Comparison of ENCODE assay signal across 7 cellular contexts in genomic region chr14:20341032-20341431, GRCh38. TPM values are rescaled to one million over a fixed set of nuclear protein-coding genes. Genes with fewer than 3 reads are reported as not detected.
DNase-seq lines count a peak whose midpoint lies in the region; ATAC-seq and TF ChIP-seq lines count a peak whose summit lies in the region.
"Not testable (repeated sequence)": the region's sequence is repeated elsewhere in the genome, so short reads cannot be mapped to it uniquely, and the experiment has no call there.

No MANE protein-coding gene starts in this region.

- not testable (repeated sequence) for TF ChIP-seq RAD21 in HCT116 (IDR thresholded peaks at IDR 0.05; ENCODE audit: low read depth)

- RAD21 ChIA-PET in HCT116 (lab: Charles Lee; ENCODE audit: low non-redundant PET in 1 of 2, low total read pairs in 2 of 2, uncharacterized antibody in 2 of 2, unreplicated experiment in 2 of 2), result not testable (repeated sequence)

- H3K9me2 ChIP-seq in HCT116 (ENCODE audit: insufficient read depth); Loucy (replicated peaks; ENCODE audit: low read depth, low read length); OCI-LY7 (ENCODE audit: insufficient read depth, low read length): not testable (repeated sequence)

- H3K27me3 ChIP-seq in CD4-positive, CD25-positive, alpha-beta regulatory T cell (ENCODE audit: control insufficient read depth, insufficient read depth, low read length); HCT116 (ENCODE audit: insufficient read depth, low read length); Loucy (ENCODE audit: insufficient read depth, low read length, poor library complexity, severe bottlenecking): not testable (repeated sequence)

- peak overlapping the region in 3 of 4 donors; percentile 52 to 100 (median 57) for H3K4me3 Mint-ChIP-seq in CD4-positive, CD25-positive, alpha-beta regulatory T cell
- H3K4me3 Mint-ChIP-seq in WTC11, result peak overlapping the region; percentile 40; the same call in 1 of the 2 replicates
- peak overlapping the region in 4 of 5 experiments; percentile 55 to 87 (median 70) for H3K4me3 Mint-ChIP-seq in brain
- H3K4me3 Mint-ChIP-seq in neural crest cell, result peak overlapping the region; percentile 67

- not testable (repeated sequence) for TF ChIP-seq CTCF in HCT116 (IDR thresholded peaks at IDR 0.05 in 2 of 3, conservative IDR thresholded peaks at IDR 0.05 in 1 of 3; ENCODE audit: borderline replicate concordance in 1 of 3, insufficient read depth in 1 of 3, low read depth in 2 of 3, low read length in 2 of 3); Loucy (conservative IDR thresholded peaks at IDR 0.05; ENCODE audit: low read length); OCI-LY7 (conservative IDR thresholded peaks at IDR 0.05; ENCODE audit: low read length); WTC11 (IDR thresholded peaks at IDR 0.05); brain (conservative IDR thresholded peaks at IDR 0.05); neural crest cell (conservative IDR thresholded peaks at IDR 0.05)

- not testable (repeated sequence) for H3K9ac ChIP-seq in HCT116 (ENCODE audit: low read length); Loucy (ENCODE audit: low read depth, low read length, poor library complexity, severe bottlenecking)

- intact Hi-C loops in HCT116 (cut with micrococcal nuclease), result loop anchor here (5.0 kb wide), 1 partner anchor 71 kb away; the partner anchor contains the start of gene TEP1
- intact Hi-C loops in OCI-LY7 (cut with micrococcal nuclease; ENCODE audit: unreplicated experiment), result not testable (repeated sequence)

- H4K20me1 ChIP-seq in HCT116 (ENCODE audit: insufficient read depth); Loucy (ENCODE audit: insufficient read depth, low read length, poor library complexity, severe bottlenecking); OCI-LY7 (ENCODE audit: insufficient read depth, low read length): not testable (repeated sequence)

- H3K9me3 ChIP-seq in CD4-positive, CD25-positive, alpha-beta regulatory T cell (ENCODE audit: control insufficient read depth in 2 of 2, low read length in 2 of 2); HCT116 (ENCODE audit: control insufficient read depth in 1 of 2, insufficient read depth in 1 of 2, low read depth in 1 of 2, low read length in 2 of 2); Loucy (ENCODE audit: insufficient read depth, low read depth, low read length); OCI-LY7 (ENCODE audit: low read length): not testable (repeated sequence)

- TF ChIP-seq POLR2A in HCT116 (IDR thresholded peaks at IDR 0.05; ENCODE audit: borderline replicate concordance, extremely low read depth, insufficient read depth, insufficient read length), result not testable (repeated sequence)

- H3K36me3 Mint-ChIP-seq in CD4-positive, CD25-positive, alpha-beta regulatory T cell, result peaks cover 11% of the 10 kb centered on the region
- peaks cover 12% of the 10 kb centered on the region for H3K36me3 Mint-ChIP-seq in WTC11
- peaks cover 10% of the 10 kb centered on the region for H3K36me3 Mint-ChIP-seq in brain
- not testable (repeated sequence) for H3K36me3 Mint-ChIP-seq in neural crest cell (ENCODE audit: low read depth)

- H3K4me2 ChIP-seq in HCT116 (ENCODE audit: low read length) (peak overlapping the region; percentile 76; the same call in 1 of the 2 replicates), Loucy (ENCODE audit: low read depth, low read length, poor library complexity, severe bottlenecking) (peak overlapping the region; percentile 66), OCI-LY7 (ENCODE audit: low read length) (peak overlapping the region; percentile 67)

- POLR2A ChIA-PET in HCT116 (lab: Charles Lee) (interaction anchor here (1.0 to 4.3 kb wide), 5 partner anchors 8 to 267 kb away, joined by 3 to 41 read pairs (median 4); partner anchors contain the start of genes APEX1, CCNB1IP1 and OSGEP), OCI-LY7 (lab: Charles Lee) (interaction anchor here (0.7 to 5.3 kb wide), 11 partner anchors 8 to 148 kb away, joined by 3 to 76 read pairs (median 4); partner anchors contain the start of genes APEX1, CCNB1IP1, PIP4P1 and PNP), WTC11 (lab: Charles Lee) (interaction anchor here (0.6 kb wide), 1 partner anchor 321 kb away, joined by 3 read pairs; no protein-coding TSS in a partner anchor)

- not testable (repeated sequence) for H3K27ac ChIP-seq in CD4-positive, CD25-positive, alpha-beta regulatory T cell (ENCODE audit: insufficient read depth, low read length, poor library complexity, severe bottlenecking); OCI-LY7 (ENCODE audit: low read depth, low read length, poor library complexity, severe bottlenecking)
- H3K27ac ChIP-seq in HCT116 (ENCODE audit: low read depth, low read length), result peak overlapping the region; percentile 95; the same call in 1 of the 2 replicates

- not testable (repeated sequence) for H2AFZ ChIP-seq in HCT116 (ENCODE audit: low read depth, low read length, poor library complexity, severe bottlenecking); Loucy (ENCODE audit: low read length)
- peak overlapping the region; percentile 98; the same call in 1 of the 2 replicates for H2AFZ ChIP-seq in OCI-LY7 (ENCODE audit: low read length)

- H3K27me3 Mint-ChIP-seq in CD4-positive, CD25-positive, alpha-beta regulatory T cell, result peaks cover 12% of the 10 kb centered on the region
- not testable (repeated sequence) for H3K27me3 Mint-ChIP-seq in WTC11 (ENCODE audit: low read depth); neural crest cell (ENCODE audit: low read depth)
- H3K27me3 Mint-ChIP-seq in brain, result peaks cover 14% of the 10 kb centered on the region

- H3K4me3 ChIP-seq in CD4-positive, CD25-positive, alpha-beta regulatory T cell (ENCODE audit: low read depth, low read length); HCT116 (replicated peaks in 1 of 2; ENCODE audit: low read depth in 1 of 2, low read length in 2 of 2); Loucy (ENCODE audit: low read length, poor library complexity, severe bottlenecking): not testable (repeated sequence)
- H3K4me3 ChIP-seq in OCI-LY7 (ENCODE audit: low read depth, low read length, poor library complexity, severe bottlenecking), result peak overlapping the region; percentile 81

- not testable (repeated sequence) for H3K36me3 ChIP-seq in CD4-positive, CD25-positive, alpha-beta regulatory T cell (ENCODE audit: control insufficient read depth, insufficient read depth, low read length); Loucy (ENCODE audit: insufficient read depth, low read length)
- H3K36me3 ChIP-seq in HCT116 (ENCODE audit: control insufficient read depth in 1 of 2, insufficient read depth in 2 of 2, low read length in 2 of 2) (peaks cover 11 to 13% of the 10 kb centered on the region in 2 experiments; a peak in 3 of 4 replicates), OCI-LY7 (ENCODE audit: insufficient read depth, low read length) (peaks cover 13% of the 10 kb centered on the region)

- not testable (repeated sequence) for ATAC-seq in CD4-positive, CD25-positive, alpha-beta regulatory T cell (ENCODE audit: low read depth in 2 of 2); HCT116; WTC11

- H3K4me1 ChIP-seq in CD4-positive, CD25-positive, alpha-beta regulatory T cell (ENCODE audit: control insufficient read depth, insufficient read depth, low read length, poor library complexity, severe bottlenecking), result peaks cover 17% of the 10 kb centered on the region
- H3K4me1 ChIP-seq in HCT116 (ENCODE audit: control insufficient read depth in 1 of 2, insufficient read depth in 2 of 2, low read length in 2 of 2) (peaks cover 5 to 15% of the 10 kb centered on the region in 2 experiments; a peak in 3 of 4 replicates), Loucy (ENCODE audit: insufficient read depth, low read length, poor library complexity, severe bottlenecking) (peaks cover 26% of the 10 kb centered on the region), OCI-LY7 (ENCODE audit: insufficient read depth, low read length, poor library complexity, severe bottlenecking) (peaks cover 16% of the 10 kb centered on the region)

- not testable (repeated sequence) for H3F3A ChIP-seq in Loucy (ENCODE audit: low read depth)

- H3K27ac Mint-ChIP-seq in CD4-positive, CD25-positive, alpha-beta regulatory T cell; WTC11; neural crest cell (ENCODE audit: unreplicated experiment): not testable (repeated sequence)
- H3K27ac Mint-ChIP-seq in brain, result peak overlapping the region in 2 of 5 experiments; percentile 45 to 67

- DNase-seq in CD4-positive, CD25-positive, alpha-beta regulatory T cell; HCT116 (ENCODE audit: low read depth, low spot score); OCI-LY7 (ENCODE audit: low spot score); WTC11 (ENCODE audit: low spot score); neural crest cell (ENCODE audit: low read depth, low spot score): not testable (repeated sequence)

- H3K9me3 Mint-ChIP-seq in CD4-positive, CD25-positive, alpha-beta regulatory T cell; WTC11; brain; neural crest cell: not testable (repeated sequence)

- not testable (repeated sequence) for BruUV-seq in HCT116 (replicated peaks; lab: Mats Ljungman, UMichigan); OCI-LY7 (replicated peaks; lab: Mats Ljungman, UMichigan)

- H3K4me1 Mint-ChIP-seq in CD4-positive, CD25-positive, alpha-beta regulatory T cell, result peaks cover 0 to 29% (median 20%) of the 10 kb centered on the region in 4 donors
- H3K4me1 Mint-ChIP-seq in WTC11, result not testable (repeated sequence)
- peaks cover 16% of the 10 kb centered on the region for H3K4me1 Mint-ChIP-seq in brain
- peaks cover 21% of the 10 kb centered on the region for H3K4me1 Mint-ChIP-seq in neural crest cell

- CTCF ChIA-PET in HCT116 (lab: Charles Lee), result interaction anchor here (1.0 to 3.0 kb wide), 3 partner anchors 13 to 266 kb away, joined by 3 to 17 read pairs (median 9); no protein-coding TSS in a partner anchor
- CTCF ChIA-PET in OCI-LY7 (lab: Charles Lee; ENCODE audit: unreplicated experiment), result interaction anchor here (0.6 kb wide), 1 partner anchor 9 kb away, joined by 3 read pairs; no protein-coding TSS in a partner anchor
- CTCF ChIA-PET in WTC11 (lab: Charles Lee), result not testable (repeated sequence)

- peaks cover 25% of the 10 kb centered on the region for H3K79me2 ChIP-seq in HCT116 (ENCODE audit: insufficient read depth, low read length)
- peaks cover 26% of the 10 kb centered on the region for H3K79me2 ChIP-seq in Loucy (ENCODE audit: insufficient read depth, low read length)
- H3K79me2 ChIP-seq in OCI-LY7 (ENCODE audit: insufficient read depth, low read depth, low read length), result peaks cover 16% of the 10 kb centered on the region

RNA-seq across cellular contexts. Expression of gene PARP2, which starts 2.4 kb away (rescaled TPM):
- total RNA-seq in CD4-positive, CD25-positive, alpha-beta regulatory T cell, result 18.5 TPM
- polyA plus RNA-seq in CD4-positive, CD25-positive, alpha-beta regulatory T cell, result 10 to 100 TPM in 1 of 4 donors, 1 to 10 TPM in 3; 5.2 to 10.3 (median 9.4) TPM
- total RNA-seq in HCT116 (2021; ENCODE audit: unreplicated experiment) (51.8 TPM), OCI-LY7 (2022) (55.4 and 59.1 TPM in 2 replicates), WTC11 (2021) (34.5 to 37.1 TPM (median 36.8 TPM) in 3 replicates), neural crest cell (50.7 and 53.2 TPM in 2 replicates)
- polyA plus RNA-seq in HCT116 (2012), result 36.1 and 46.7 TPM in 2 replicates
- total RNA-seq in OCI-LY7 (2014; rRNA removed; shearing (Covaris generic)), result 44.4 and 45.3 TPM in 2 replicates
- 43.2 TPM for polyA plus RNA-seq in brain (ENCODE audit: insufficient read depth, low read depth, low replicate concordance)

RNA-seq across cellular contexts. Expression of gene CCNB1IP1, which starts 8.0 kb away (rescaled TPM):
- 21.2 TPM for total RNA-seq in CD4-positive, CD25-positive, alpha-beta regulatory T cell
- 10 to 100 TPM in 3 of 4 donors, 1 to 10 TPM in 1; 9.7 to 21.1 (median 14.4) TPM for polyA plus RNA-seq in CD4-positive, CD25-positive, alpha-beta regulatory T cell
- 77.0 TPM for total RNA-seq in HCT116 (2021; ENCODE audit: unreplicated experiment)
- 66.0 and 74.8 TPM in 2 replicates for polyA plus RNA-seq in HCT116 (2012)
- 56.6 and 58.5 TPM in 2 replicates for total RNA-seq in OCI-LY7 (2014; rRNA removed; shearing (Covaris generic))
- total RNA-seq in OCI-LY7 (2022), result 46.5 and 51.3 TPM in 2 replicates
- 149 to 155 TPM (median 151 TPM) in 3 replicates for total RNA-seq in WTC11 (2021)
- 131 TPM for polyA plus RNA-seq in brain (ENCODE audit: insufficient read depth, low read depth, low replicate concordance)
- total RNA-seq in neural crest cell, result 127 and 132 TPM in 2 replicates

RNA-seq across cellular contexts. Expression of gene TTC5, which starts 35.3 kb away (rescaled TPM):
- 18.9 TPM for total RNA-seq in CD4-positive, CD25-positive, alpha-beta regulatory T cell
- polyA plus RNA-seq in CD4-positive, CD25-positive, alpha-beta regulatory T cell, result 10 to 100 TPM; 17.0 to 24.1 (median 19.0) TPM
- 23.3 TPM for total RNA-seq in HCT116 (2021; ENCODE audit: unreplicated experiment)
- 13.4 and 15.4 TPM in 2 replicates for polyA plus RNA-seq in HCT116 (2012)
- 14.9 and 17.9 TPM in 2 replicates for total RNA-seq in OCI-LY7 (2014; rRNA removed; shearing (Covaris generic))
- total RNA-seq in OCI-LY7 (2022), result 20.3 and 21.0 TPM in 2 replicates
- 15.9 to 19.2 TPM (median 18.1 TPM) in 3 replicates for total RNA-seq in WTC11 (2021)
- 26.2 TPM for polyA plus RNA-seq in brain (ENCODE audit: insufficient read depth, low read depth, low replicate concordance)
- total RNA-seq in neural crest cell, result 25.6 and 25.8 TPM in 2 replicates
